16 cellular contexts compared by ENCODE assay signal in the genomic region with DNA sequence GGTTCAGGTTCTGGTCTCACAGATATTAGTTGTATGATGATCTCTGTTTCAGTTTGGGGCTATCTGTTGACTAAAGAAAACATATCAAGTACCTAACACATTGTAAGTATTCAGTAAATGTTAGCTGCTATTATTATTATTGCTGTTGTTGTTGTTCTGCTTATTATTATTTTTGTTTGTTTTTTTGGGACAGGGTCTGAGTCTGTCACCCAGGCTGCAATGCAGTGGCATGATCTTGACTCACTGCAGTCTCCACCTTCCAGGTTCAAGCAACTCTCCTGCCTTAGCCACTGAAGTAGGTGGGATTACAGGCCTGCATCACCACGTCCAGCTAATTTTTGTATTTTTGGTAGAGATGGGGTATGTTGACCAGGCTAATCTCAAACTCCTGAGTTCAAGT. TPM values are rescaled to one million over a fixed set of nuclear protein-coding genes. Genes with fewer than 3 reads are reported as not detected.
A peak's percentile ranks its signal among the peaks of the same experiment; 100 is the strongest.
DNase-seq lines count a peak whose midpoint lies in the region; ATAC-seq lines count a peak whose summit lies in the region.
"Had no signal": no experiment of that assay in that cellular context is flagged by ENCODE, and none has a peak within 500 bp of the region (broad histone marks: within the 10 kb centered on the region; RNA-seq: fewer than 3 reads in every experiment).

No MANE protein-coding gene starts in this region.

- H3K4me3 Mint-ChIP-seq in CD4-positive, CD25-positive, alpha-beta regulatory T cell, result no peak overlapping the region
- H3K4me3 Mint-ChIP-seq in T-helper 17 cell, result no peak overlapping the region
- no peak overlapping the region for H3K4me3 Mint-ChIP-seq in stimulated activated memory B cell treated with anti-CD40 and anti-IgM and Interleukin-4, amounts not matched to agents 10 μg/mL and 1 μg/mL and 100 μg/mL, for 72 hours
- H3K4me3 Mint-ChIP-seq: CD4-positive, alpha-beta memory T cell; H9 had no signal

- no peak overlapping the region for H3K4me3 ChIP-seq in CD4-positive, CD25-positive, alpha-beta regulatory T cell (ENCODE audit: low read depth, low read length)
- H3K4me3 ChIP-seq: BLaER1 treated with 17β-estradiol and CSF1 and Interleukin-3, amounts not matched to agents 10 nM and 100 nM had no signal

- no peak overlapping the region for H3K27ac ChIP-seq in CD4-positive, CD25-positive, alpha-beta regulatory T cell (ENCODE audit: insufficient read depth, low read length, poor library complexity, severe bottlenecking)
- H3K27ac ChIP-seq: BLaER1 treated with 17β-estradiol and CSF1 and Interleukin-3, amounts not matched to agents 10 nM and 100 nM had no signal

- H3K4me1 ChIP-seq in CD4-positive, CD25-positive, alpha-beta regulatory T cell (ENCODE audit: control insufficient read depth, insufficient read depth, low read length, poor library complexity, severe bottlenecking), result peaks cover 27% of the 10 kb centered on the region

- ATAC-seq in CD4-positive, CD25-positive, alpha-beta regulatory T cell (ENCODE audit: low read depth in 2 of 2), result no peak
- ATAC-seq in T-helper 17 cell (no peak), GM18517 (IDR thresholded peaks at IDR 0.05; ENCODE audit: unreplicated experiment) (no peak)
- no peak for ATAC-seq in stimulated activated memory B cell treated with anti-CD40 and anti-IgM and Interleukin-4, amounts not matched to agents 10 μg/mL and 1 μg/mL and 100 μg/mL, for 72 hours
- ATAC-seq: HepG2 had no signal

- no peaks in the 10 kb centered on the region for H3K27me3 ChIP-seq in CD4-positive, CD25-positive, alpha-beta regulatory T cell (ENCODE audit: control insufficient read depth, insufficient read depth, low read length)
- H3K27me3 ChIP-seq: BLaER1 treated with 17β-estradiol and CSF1 and Interleukin-3, amounts not matched to agents 10 nM and 100 nM had no signal

- peak overlapping the region in 2 of 3 donors; percentile 10 to 55 for H3K27ac Mint-ChIP-seq in CD4-positive, CD25-positive, alpha-beta regulatory T cell
- H3K27ac Mint-ChIP-seq in T-helper 17 cell, result peak overlapping the region; percentile 8
- H3K27ac Mint-ChIP-seq in stimulated activated memory B cell treated with anti-CD40 and anti-IgM and Interleukin-4, amounts not matched to agents 10 μg/mL and 1 μg/mL and 100 μg/mL, for 72 hours, result peak overlapping the region; percentile 46

- H3K9me3 Mint-ChIP-seq in CD4-positive, CD25-positive, alpha-beta regulatory T cell, result no peaks in the 10 kb centered on the region
- no peaks in the 10 kb centered on the region for H3K9me3 Mint-ChIP-seq in stimulated activated memory B cell treated with anti-CD40 and anti-IgM and Interleukin-4, amounts not matched to agents 10 μg/mL and 1 μg/mL and 100 μg/mL, for 72 hours
- H3K9me3 Mint-ChIP-seq: H9 had no signal

- no peaks in the 10 kb centered on the region for H3K27me3 Mint-ChIP-seq in CD4-positive, CD25-positive, alpha-beta regulatory T cell
- no peaks in the 10 kb centered on the region for H3K27me3 Mint-ChIP-seq in T-helper 17 cell
- H3K27me3 Mint-ChIP-seq in stimulated activated memory B cell treated with anti-CD40 and anti-IgM and Interleukin-4, amounts not matched to agents 10 μg/mL and 1 μg/mL and 100 μg/mL, for 72 hours, result no peaks in the 10 kb centered on the region
- H3K27me3 Mint-ChIP-seq: CD4-positive, alpha-beta memory T cell had no signal

- peaks cover 31 to 49% (median 38%) of the 10 kb centered on the region in 4 donors for H3K4me1 Mint-ChIP-seq in CD4-positive, CD25-positive, alpha-beta regulatory T cell
- H3K4me1 Mint-ChIP-seq in T-helper 17 cell, result peaks cover 32% of the 10 kb centered on the region
- H3K4me1 Mint-ChIP-seq in stimulated activated memory B cell treated with anti-CD40 and anti-IgM and Interleukin-4, amounts not matched to agents 10 μg/mL and 1 μg/mL and 100 μg/mL, for 72 hours, result peaks cover 50% of the 10 kb centered on the region
- H3K4me1 Mint-ChIP-seq: H9 had no signal

- H3K36me3 ChIP-seq in CD4-positive, CD25-positive, alpha-beta regulatory T cell (ENCODE audit: control insufficient read depth, insufficient read depth, low read length), result peaks cover 64% of the 10 kb centered on the region

- H3K36me3 Mint-ChIP-seq in CD4-positive, CD25-positive, alpha-beta regulatory T cell, result peaks cover 67% of the 10 kb centered on the region
- peaks cover 18% of the 10 kb centered on the region for H3K36me3 Mint-ChIP-seq in T-helper 17 cell (ENCODE audit: low read depth)
- peaks cover 75% of the 10 kb centered on the region for H3K36me3 Mint-ChIP-seq in stimulated activated memory B cell treated with anti-CD40 and anti-IgM and Interleukin-4, amounts not matched to agents 10 μg/mL and 1 μg/mL and 100 μg/mL, for 72 hours

- DNase-seq in activated CD8-positive, alpha-beta memory T cell treated with anti-CD3 and anti-CD28 coated beads for 24 hours, result peak; percentile 30
- DNase-seq in activated CD8-positive, alpha-beta memory T cell treated with anti-CD3 and anti-CD28 coated beads, Interleukin-2, amount 50 U/mL, for 4 hours, result no peak
- no peak for DNase-seq in CD4-positive, CD25-positive, alpha-beta regulatory T cell
- DNase-seq in T-helper 17 cell, result no peak
- no peak for DNase-seq in DMS79 (lab: John Stamatoyannopoulos, UW)
- DNase-seq: 8988T; AML-193; CD4-positive, alpha-beta memory T cell; DMS79 treated with DMSO at 0.1 percent for 48 hours; EL; GOT3 had no signal

- H3K9me3 ChIP-seq in CD4-positive, CD25-positive, alpha-beta regulatory T cell (ENCODE audit: control insufficient read depth in 2 of 2, low read length in 2 of 2), result no peaks in the 10 kb centered on the region
- no peaks in the 10 kb centered on the region for H3K9me3 ChIP-seq in T-helper 17 cell (ENCODE audit: control insufficient read depth, low read length, poor library complexity, severe bottlenecking)

RNA-seq across cellular contexts. Expression of a gene that starts 44.5 kb away (rescaled TPM):
- 87.7 TPM for total RNA-seq in CD4-positive, CD25-positive, alpha-beta regulatory T cell
- 10 to 100 TPM; 22.0 to 36.7 (median 29.0) TPM for polyA plus RNA-seq in CD4-positive, CD25-positive, alpha-beta regulatory T cell
- 10 to 100 TPM; 72.3 to 72.7 TPM for total RNA-seq in T-helper 17 cell
